ENCODE assay signal across 9 cellular contexts in genomic region chr19:39833464-39834286, GRCh38. TPM values are rescaled to one million over a fixed set of nuclear protein-coding genes. Genes with fewer than 3 reads are reported as not detected.
DNase-seq lines count a peak whose midpoint lies in the region; ATAC-seq, FAIRE-seq and TF ChIP-seq lines count a peak whose summit lies in the region.
"Had no signal": no experiment of that assay in that cellular context is flagged by ENCODE, and none has a peak within 500 bp of the region (broad histone marks: within the 10 kb centered on the region; RNA-seq: fewer than 3 reads in every experiment).

DYRK1B (minus strand) TSS chr19:39834162; CDS start chr19:39831867, 2,295 bp downstream.

- H3K4me3 Mint-ChIP-seq in activated CD4-positive, alpha-beta memory T cell treated with anti-CD3 and anti-CD28 coated beads, Interleukin-2, amount 10 ng/mL, durations not matched to agents 7 days and 5 days: peak within 1 kb of the TSS; percentile 65

- peaks cover 30% of the 10 kb centered on the region for H3K4me1 Mint-ChIP-seq in activated CD4-positive, alpha-beta memory T cell treated with anti-CD3 and anti-CD28 coated beads, Interleukin-2, amount 10 ng/mL, durations not matched to agents 7 days and 5 days

- H3K9ac ChIP-seq in duodenal mucosa (ENCODE audit: low read depth in 1 of 2, low read length in 2 of 2) (peak within 1 kb of the TSS; percentile 65 to 71), HepG2 (ENCODE audit: insufficient read depth, low read depth, low read length) (no peak within 1 kb of the TSS)

- H3K4me3 ChIP-seq in duodenal mucosa (ENCODE audit: low read depth in 1 of 2, low read length in 2 of 2) (peak within 1 kb of the TSS; percentile 80 to 83), HepG2 (replicated peaks in 1 of 3; ENCODE audit: insufficient read depth in 1 of 3, low read depth in 2 of 3, low read length in 3 of 3) (no peak within 1 kb of the TSS)

- TF ChIP-seq EP300 in HepG2 (IDR thresholded peaks at IDR 0.05; ENCODE audit: low read depth in 2 of 2, low read length in 2 of 2) (no peak), HepG2 (CRISPR knock-in tag; IDR thresholded peaks at IDR 0.05; ENCODE audit: borderline replicate concordance) (no peak)

- H3K9me3 ChIP-seq in duodenal mucosa (ENCODE audit: control insufficient read depth in 1 of 2, low read length in 2 of 2) (no peaks in the 10 kb centered on the region), HepG2 (ENCODE audit: low read length) (no peaks in the 10 kb centered on the region)

- H2AFZ ChIP-seq in HepG2 (ENCODE audit: low read length): no peak within 1 kb of the TSS

- H3K27ac ChIP-seq in duodenal mucosa (ENCODE audit: low read depth, low read length) (peak within 1 kb of the TSS; percentile 80), HepG2 (ENCODE audit: extremely low read length, insufficient read depth, low read length) (no peak within 1 kb of the TSS)
- H3K27ac ChIP-seq: HL-60 had no signal

- peaks cover 1% of the 10 kb centered on the region for H3K79me2 ChIP-seq in HepG2 (ENCODE audit: insufficient read depth, low read length)

- in situ Hi-C loops in ACHN (cut with HindIII; ENCODE audit: low pct_ligation_motif_present, low pct_unique_long_range_greater_than_20kb, low sequenced_read_pairs) (no loop called here), HepG2 (cut with HindIII; ENCODE audit: extremely low pct_ligation_motif_present, low pct_unique_long_range_greater_than_20kb) (no loop called here)

- no peak for TF ChIP-seq CTCF in HepG2 (CRISPR knock-in tag; IDR thresholded peaks at IDR 0.05)

- CTCF ChIA-PET in activated CD4-positive, alpha-beta memory T cell treated with anti-CD3 and anti-CD28 coated beads, Interleukin-2, amount 10 ng/mL, durations not matched to agents 7 days and 5 days (lab: Charles Lee): interaction anchor here (0.7 to 2.2 kb wide), 4 partner anchors 11 to 137 kb away, joined by 4 to 51 read pairs (median 16); partner anchors contain the start of genes FBL and PSMC4
- CTCF ChIA-PET in HepG2 (lab: Yijun Ruan, JAX; ENCODE audit: low intra/inter-chr PET ratio, low total read pairs): no interaction called here

- H3K9me3 Mint-ChIP-seq in activated CD4-positive, alpha-beta memory T cell treated with anti-CD3 and anti-CD28 coated beads, Interleukin-2, amount 10 ng/mL, durations not matched to agents 7 days and 5 days: no peaks in the 10 kb centered on the region

- TF ChIP-seq POLR2A in HepG2 (IDR thresholded peaks at IDR 0.05; ENCODE audit: insufficient read depth in 1 of 2, low read depth in 2 of 2, low read length in 2 of 2): no peak

- H3K27me3 Mint-ChIP-seq in activated CD4-positive, alpha-beta memory T cell treated with anti-CD3 and anti-CD28 coated beads, Interleukin-2, amount 10 ng/mL, durations not matched to agents 7 days and 5 days: no peaks in the 10 kb centered on the region

- 96% methylated on average over 42 of the region's 59 CpGs for WGBS in HepG2 (ENCODE audit: low lambda C conversion rate)

- DNase-seq in ACHN (peak; percentile 94), NCI-H446 (lab: John Stamatoyannopoulos, UW) (peak; percentile 91 to 94), HepG2 (ENCODE audit: low spot score) (no peak)
- peak; percentile 97 for DNase-seq in activated CD4-positive, alpha-beta memory T cell treated with anti-CD3 and anti-CD28 coated beads, Interleukin-2, amount 10 ng/mL, durations not matched to agents 7 days and 5 days
- DNase-seq in stimulated activated CD4-positive, alpha-beta T cell treated with anti-CD3 and anti-CD28 coated beads, Interleukin-2, amount 100 ng/mL, for 4 hours (ENCODE audit: low read depth): peak; percentile 94

- H3K4me2 ChIP-seq in HepG2 (ENCODE audit: low read depth, low read length): no peak within 1 kb of the TSS

- H3K27ac Mint-ChIP-seq in activated CD4-positive, alpha-beta memory T cell treated with anti-CD3 and anti-CD28 coated beads, Interleukin-2, amount 10 ng/mL, durations not matched to agents 7 days and 5 days: peak within 1 kb of the TSS; percentile 78

- H3K27me3 ChIP-seq in duodenal mucosa (ENCODE audit: control insufficient read depth in 1 of 2, insufficient read depth in 2 of 2, low read length in 2 of 2) (no peaks in the 10 kb centered on the region), HepG2 (ENCODE audit: control insufficient read depth in 1 of 2, insufficient read depth in 2 of 2, low read length in 2 of 2) (no peaks in the 10 kb centered on the region)

- H3K36me3 ChIP-seq in duodenal mucosa (ENCODE audit: control insufficient read depth in 1 of 2, insufficient read depth in 2 of 2, low read length in 2 of 2) (peaks cover 23 to 55% of the 10 kb centered on the region in 2 donors), HepG2 (replicated peaks in 1 of 2; ENCODE audit: control insufficient read depth in 1 of 2, insufficient read depth in 2 of 2, low read length in 2 of 2) (peaks cover 32 to 65% of the 10 kb centered on the region in 2 experiments)

- no peaks in the 10 kb centered on the region for H4K20me1 ChIP-seq in HepG2 (ENCODE audit: insufficient read depth, low read length)

- FAIRE-seq in HepG2 (lab: Jason Lieb, UNC): no peak

- intact Hi-C loops in HepG2 (cut with micrococcal nuclease; ENCODE audit: unreplicated experiment): no loop called here

- H3K4me1 ChIP-seq in duodenal mucosa (ENCODE audit: control insufficient read depth in 1 of 2, insufficient read depth in 2 of 2, low read length in 2 of 2): peaks cover 14 to 18% of the 10 kb centered on the region in 2 donors
- no peaks in the 10 kb centered on the region for H3K4me1 ChIP-seq in HepG2 (ENCODE audit: insufficient read depth, low read length)

- POLR2A ChIA-PET in activated CD4-positive, alpha-beta memory T cell treated with anti-CD3 and anti-CD28 coated beads, Interleukin-2, amount 10 ng/mL, durations not matched to agents 7 days and 5 days (lab: Charles Lee): interaction anchor here (0.9 to 2.2 kb wide), 6 partner anchors 9 to 398 kb away, joined by 3 to 62 read pairs (median 4); partner anchors contain the start of genes FBL, PSMC4, RPS16 and SUPT5H
- POLR2A ChIA-PET in HepG2 (lab: Yijun Ruan, JAX): no interaction called here

- peaks cover 56% of the 10 kb centered on the region for H3K36me3 Mint-ChIP-seq in activated CD4-positive, alpha-beta memory T cell treated with anti-CD3 and anti-CD28 coated beads, Interleukin-2, amount 10 ng/mL, durations not matched to agents 7 days and 5 days (ENCODE audit: low read depth)

- no peak for TF ChIP-seq RAD21 in HepG2 (CRISPR knock-in tag; IDR thresholded peaks at IDR 0.05)

- no TSS peak for BruUV-seq in HepG2 (replicated peaks; lab: Mats Ljungman, UMichigan)

- ATAC-seq in GM18870 (IDR thresholded peaks at IDR 0.05; ENCODE audit: unreplicated experiment): peak; percentile 71
- peak; percentile 84 for ATAC-seq in HG03108 (IDR thresholded peaks at IDR 0.05; ENCODE audit: unreplicated experiment)
- peak; percentile 63 for ATAC-seq in HepG2

TF ChIP-seq in HepG2, 621 proteins besides CTCF, POLR2A, EP300 and RAD21 (continues in another document):
- TF ChIP-seq ZBTB33 (CRISPR knock-in tag; IDR thresholded peaks at IDR 0.05) (no peak), GABPB1 (CRISPR knock-in tag; IDR thresholded peaks at IDR 0.05) (no peak)

RNA-seq across cellular contexts. Expression of gene DYRK1B, which starts in this region (rescaled TPM):
- 10 to 100 TPM; 13.8 to 14.2 TPM for total RNA-seq in activated CD4-positive, alpha-beta memory T cell treated with anti-CD3 and anti-CD28 coated beads, Interleukin-2, amount 10 ng/mL, durations not matched to agents 7 days and 5 days
- 0.45 and 0.82 TPM in 2 replicates for total RNA-seq in HepG2 (2016; rRNA removed; fragmentation: Illumina TruSeq; extraction: Trizol)
- total RNA-seq in HepG2 (2016; cell fraction: cytosol; rRNA removed; fragmentation: Illumina TruSeq; extraction: Trizol; ENCODE audit: low read depth): 1.2 and 1.7 TPM in 2 replicates
- total RNA-seq in HepG2 (2016; cell fraction: insoluble cytoplasmic fraction; rRNA removed; fragmentation: Illumina TruSeq; extraction: Trizol): 0.39 and 1.3 TPM in 2 replicates
- 1.00 and 1.1 TPM in 2 replicates for total RNA-seq in HepG2 (2016; cell fraction: membrane; rRNA removed; fragmentation: Illumina TruSeq; extraction: Trizol)
- total RNA-seq in HepG2 (2016; cell fraction: nucleus; rRNA removed; fragmentation: Illumina TruSeq; extraction: Trizol): 1.3 and 1.5 TPM in 2 replicates
- 1.1 and 1.3 TPM in 2 replicates for polyA plus RNA-seq in HepG2 (2011; rRNA removed)
- 0.50 and 0.64 TPM in 2 replicates for polyA plus RNA-seq in HepG2 (2011; cell fraction: cytosol; rRNA removed)
- polyA plus RNA-seq in HepG2 (2011; cell fraction: nucleus; rRNA removed): 5.0 and 6.5 TPM in 2 replicates
- polyA plus RNA-seq in HepG2 (2012): 2.0 and 2.5 TPM in 2 replicates
- 1.7 and 1.9 TPM in 2 replicates for polyA plus RNA-seq in HepG2 (2016; cell fraction: cytosol; fragmentation: Illumina TruSeq; extraction: Trizol; ENCODE audit: low read depth)
- 0.58 and 0.68 TPM in 2 replicates for polyA plus RNA-seq in HepG2 (2016; cell fraction: insoluble cytoplasmic fraction; fragmentation: Illumina TruSeq; extraction: Trizol; ENCODE audit: low read depth)
- 1.8 and 2.4 TPM in 2 replicates for polyA plus RNA-seq in HepG2 (2016; cell fraction: membrane; fragmentation: Illumina TruSeq; extraction: Trizol; ENCODE audit: low read depth)
- polyA plus RNA-seq in HepG2 (2016; cell fraction: nucleus; fragmentation: Illumina TruSeq; extraction: Trizol; ENCODE audit: insufficient read depth, low read depth): 4.3 and 5.9 TPM in 2 replicates
- 1.2 and 13.7 TPM in 2 replicates for polyA minus RNA-seq in HepG2 (2011; rRNA and poly(A)+ RNA removed; ENCODE audit: low replicate concordance)
- not detected in 2 replicates for polyA minus RNA-seq in HepG2 (2011; cell fraction: cytosol; rRNA and poly(A)+ RNA removed)
- 1.3 and 2.7 TPM in 2 replicates for polyA minus RNA-seq in HepG2 (2011; cell fraction: nucleus; rRNA and poly(A)+ RNA removed)

Comparison
In these comparisons a context has a peak if more than half of its experiments do, and no peak if none do; other contexts are left out.
1. H3K4me3 ChIP-seq: peak in duodenal mucosa (2 of 2); none in HepG2 (0 of 3).
2. Peak in every context shown above with its lines, with median percentiles within 50 percentile points of each other: ATAC-seq.